ENCODE assay signal across 1 cellular context in genomic region chr17:35731239-35731931, GRCh38.
TF ChIP-seq lines count a peak whose summit lies in the region.

Gene RASL10B (plus strand): TSS chr17:35731639. CDS start chr17:35735185, 3,546 bp downstream.

TF ChIP-seq in K562, 482 proteins besides CTCF, POLR2A, EP300 and RAD21 (continued from another document):
- TF ChIP-seq, protein P1, sequence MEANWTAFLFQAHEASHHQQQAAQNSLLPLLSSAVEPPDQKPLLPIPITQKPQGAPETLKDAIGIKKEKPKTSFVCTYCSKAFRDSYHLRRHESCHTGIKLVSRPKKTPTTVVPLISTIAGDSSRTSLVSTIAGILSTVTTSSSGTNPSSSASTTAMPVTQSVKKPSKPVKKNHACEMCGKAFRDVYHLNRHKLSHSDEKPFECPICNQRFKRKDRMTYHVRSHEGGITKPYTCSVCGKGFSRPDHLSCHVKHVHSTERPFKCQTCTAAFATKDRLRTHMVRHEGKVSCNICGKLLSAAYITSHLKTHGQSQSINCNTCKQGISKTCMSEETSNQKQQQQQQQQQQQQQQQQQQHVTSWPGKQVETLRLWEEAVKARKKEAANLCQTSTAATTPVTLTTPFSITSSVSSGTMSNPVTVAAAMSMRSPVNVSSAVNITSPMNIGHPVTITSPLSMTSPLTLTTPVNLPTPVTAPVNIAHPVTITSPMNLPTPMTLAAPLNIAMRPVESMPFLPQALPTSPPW (CRISPR knock-in tag; IDR thresholded peaks at IDR 0.05), result peak; percentile 96
- no peak for TF ChIP-seq SRSF7 (optimal IDR thresholded peaks at IDR 0.05; ENCODE audit: low read depth, low read length)
- TF ChIP-seq PHB (CRISPR knock-in tag; IDR thresholded peaks at IDR 0.05), result no peak
- no peak for TF ChIP-seq ZBTB9 (CRISPR knock-in tag; IDR thresholded peaks at IDR 0.05)
- TF ChIP-seq ZNF134 (CRISPR knock-in tag; conservative IDR thresholded peaks at IDR 0.05), result no peak
- TF ChIP-seq TCF7L2 (IDR thresholded peaks at IDR 0.05; ENCODE audit: low read depth, low read length), result no peak
- TF ChIP-seq ZNF592 (IDR thresholded peaks at IDR 0.05), result no peak
- TF ChIP-seq CHD1 (IDR thresholded peaks at IDR 0.05; ENCODE audit: low read length), result no peak
- no peak for TF ChIP-seq MXI1 (IDR thresholded peaks at IDR 0.05; ENCODE audit: low read depth, low read length)
- TF ChIP-seq PTTG1 (tag; IDR thresholded peaks at IDR 0.05; ENCODE audit: low read depth), result no peak
- TF ChIP-seq MBD2 (IDR thresholded peaks at IDR 0.05; ENCODE audit: borderline replicate concordance, low read depth), result no peak
- TF ChIP-seq HBP1 (CRISPR knock-in tag; IDR thresholded peaks at IDR 0.05), result no peak
- TF ChIP-seq JUND (IDR thresholded peaks at IDR 0.05; ENCODE audit: borderline replicate concordance, low read depth, low read length), result no peak
- TF ChIP-seq JUND (tag; IDR thresholded peaks at IDR 0.05; ENCODE audit: borderline replicate concordance, low read depth, low read length), result no peak
- no peak for TF ChIP-seq POLR2AphosphoS5 (IDR thresholded peaks at IDR 0.05; ENCODE audit: control insufficient read depth, insufficient read depth, low read depth, low read length)
- no peak for TF ChIP-seq NCOA4 (IDR thresholded peaks at IDR 0.05; ENCODE audit: partially characterized antibody)
- TF ChIP-seq CCNT2 (IDR thresholded peaks at IDR 0.05; ENCODE audit: borderline replicate concordance, extremely low read depth, insufficient read length, low read depth, low read length), result no peak
- TF ChIP-seq, protein P2, sequence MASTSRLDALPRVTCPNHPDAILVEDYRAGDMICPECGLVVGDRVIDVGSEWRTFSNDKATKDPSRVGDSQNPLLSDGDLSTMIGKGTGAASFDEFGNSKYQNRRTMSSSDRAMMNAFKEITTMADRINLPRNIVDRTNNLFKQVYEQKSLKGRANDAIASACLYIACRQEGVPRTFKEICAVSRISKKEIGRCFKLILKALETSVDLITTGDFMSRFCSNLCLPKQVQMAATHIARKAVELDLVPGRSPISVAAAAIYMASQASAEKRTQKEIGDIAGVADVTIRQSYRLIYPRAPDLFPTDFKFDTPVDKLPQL (IDR thresholded peaks at IDR 0.05; ENCODE audit: extremely low read depth, insufficient read length), result no peak
- TF ChIP-seq CXXC5 (CRISPR knock-in tag; IDR thresholded peaks at IDR 0.05), result peak; percentile 15; the same call in 1 of the 2 replicates
- TF ChIP-seq PRMT5 (CRISPR knock-in tag; IDR thresholded peaks at IDR 0.05), result no peak
- no peak for TF ChIP-seq ETV6 (IDR thresholded peaks at IDR 0.05; ENCODE audit: borderline replicate concordance in 1 of 2, low read depth in 2 of 2, low read length in 1 of 2)
- no peak for TF ChIP-seq ETV6 (CRISPR knock-in tag; IDR thresholded peaks at IDR 0.05; ENCODE audit: borderline replicate concordance)
- no peak for TF ChIP-seq ILK (tag; IDR thresholded peaks at IDR 0.05; ENCODE audit: borderline replicate concordance, low read depth)
- no peak for TF ChIP-seq NCOA2 (IDR thresholded peaks at IDR 0.05; ENCODE audit: partially characterized antibody in 2 of 2)
- TF ChIP-seq, protein P3, sequence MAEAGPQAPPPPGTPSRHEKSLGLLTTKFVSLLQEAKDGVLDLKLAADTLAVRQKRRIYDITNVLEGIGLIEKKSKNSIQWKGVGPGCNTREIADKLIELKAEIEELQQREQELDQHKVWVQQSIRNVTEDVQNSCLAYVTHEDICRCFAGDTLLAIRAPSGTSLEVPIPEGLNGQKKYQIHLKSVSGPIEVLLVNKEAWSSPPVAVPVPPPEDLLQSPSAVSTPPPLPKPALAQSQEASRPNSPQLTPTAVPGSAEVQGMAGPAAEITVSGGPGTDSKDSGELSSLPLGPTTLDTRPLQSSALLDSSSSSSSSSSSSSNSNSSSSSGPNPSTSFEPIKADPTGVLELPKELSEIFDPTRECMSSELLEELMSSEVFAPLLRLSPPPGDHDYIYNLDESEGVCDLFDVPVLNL (CRISPR knock-in tag; IDR thresholded peaks at IDR 0.05; ENCODE audit: low read depth), result no peak
- TF ChIP-seq TOE1 (IDR thresholded peaks at IDR 0.05; ENCODE audit: borderline replicate concordance), result peak; percentile 55; the same call in 1 of the 2 replicates
- no peak for TF ChIP-seq TOE1 (CRISPR knock-in tag; IDR thresholded peaks at IDR 0.05; ENCODE audit: borderline replicate concordance, low read depth)
- TF ChIP-seq NEUROD1 (IDR thresholded peaks at IDR 0.05; ENCODE audit: borderline replicate concordance, low read depth, low read length, partially characterized antibody), result peak; percentile 77
- TF ChIP-seq BRCA1 (IDR thresholded peaks at IDR 0.05), result no peak
- no peak for TF ChIP-seq BRCA1 (CRISPR knock-in tag; IDR thresholded peaks at IDR 0.05)
